ENCODE assay signal across 8 cellular contexts in genomic region chr1:31944205-31945089, GRCh38. TPM values are rescaled to one million over a fixed set of nuclear protein-coding genes. Genes with fewer than 3 reads are reported as not detected.
DNase-seq lines count a peak whose midpoint lies in the region; TF ChIP-seq lines count a peak whose summit lies in the region.

No MANE protein-coding gene starts in this region.

- H4K20me1 ChIP-seq in H9 (ENCODE audit: control insufficient read depth, insufficient read depth, insufficient read length), result no peaks in the 10 kb centered on the region

- no peak overlapping the region for H2BK5ac ChIP-seq in H9 (ENCODE audit: insufficient read length, low read length)

- peaks cover 5% of the 10 kb centered on the region for H3K27me3 Mint-ChIP-seq in H9 (ENCODE audit: low read depth)

- no peak overlapping the region for H3T11ph ChIP-seq in H9 (ENCODE audit: low read length)

- H3K4me3 ChIP-seq in epithelial cell of proximal tubule (ENCODE audit: low read depth, low read length), result peak overlapping the region; percentile 40
- H3K4me3 ChIP-seq in mucosa of rectum (ENCODE audit: low read length in 2 of 2), result peak overlapping the region; percentile 65 to 71

- H2BK12ac ChIP-seq in H9 (ENCODE audit: insufficient read length, low read depth, low read length), result peak overlapping the region; percentile 4

- no peaks in the 10 kb centered on the region for H3K79me1 ChIP-seq in H9 (ENCODE audit: insufficient read depth, low read depth, low read length, poor library complexity, severe bottlenecking)

- H2BK20ac ChIP-seq in H9 (ENCODE audit: low read depth, low read length, poor library complexity, severe bottlenecking), result no peak overlapping the region

- H2BK15ac ChIP-seq in H9 (ENCODE audit: low read depth, low read length), result no peak overlapping the region

- H3K36me3 Mint-ChIP-seq in H9 (ENCODE audit: insufficient read depth in 1 of 3, low read depth in 3 of 3), result no peaks in the 10 kb centered on the region; a peak in 1 of 7 replicates

- H3K4me1 ChIP-seq in H9 (ENCODE audit: insufficient read depth, low read length) (peaks cover 9% of the 10 kb centered on the region; the same call in 1 of the 2 replicates), mucosa of rectum (ENCODE audit: control insufficient read depth in 2 of 2, insufficient read depth in 2 of 2, low read length in 2 of 2) (peaks cover 29 to 30% of the 10 kb centered on the region in 2 donors)

- peak overlapping the region; percentile 73 for H3K4me2 ChIP-seq in H9 (ENCODE audit: insufficient read depth, insufficient read length, low read length)

- no CpG with 5 or more reads among the region's 56 CpGs for WGBS in H9 (ENCODE audit: extremely low coverage, insufficient read length, low lambda C conversion rate)

- peak overlapping the region; percentile 91 for H3K18ac ChIP-seq in H9 (ENCODE audit: insufficient read length, low read depth, low read length)

- no peak overlapping the region for H3K23ac ChIP-seq in H9 (ENCODE audit: insufficient read length, low read depth, low read length)

- no peak overlapping the region for H2BK120ac ChIP-seq in H9 (ENCODE audit: low read depth, low read length, poor library complexity, severe bottlenecking)

- TF ChIP-seq CTCF in H9 (conservative IDR thresholded peaks at IDR 0.05) (no peak), epithelial cell of proximal tubule (conservative IDR thresholded peaks at IDR 0.05; ENCODE audit: low read depth, low read length) (no peak)

- H3K23me2 ChIP-seq in H9 (ENCODE audit: insufficient read length, low read depth, low read length, poor library complexity, severe bottlenecking), result peaks cover 4% of the 10 kb centered on the region

- no peak overlapping the region for H3K56ac ChIP-seq in H9 (ENCODE audit: insufficient read length, low read depth, low read length)

- no peaks in the 10 kb centered on the region for H3K9me3 ChIP-seq in H9 (ENCODE audit: control insufficient read depth, low read depth, low read length)
- no peaks in the 10 kb centered on the region for H3K9me3 ChIP-seq in mucosa of rectum (ENCODE audit: control insufficient read depth in 2 of 2, low read length in 2 of 2)

- H3K4me1 Mint-ChIP-seq in H9, result peaks cover 22 to 25% of the 10 kb centered on the region in 2 experiments

- H2AK5ac ChIP-seq in H9 (ENCODE audit: insufficient read length, low read length), result no peak overlapping the region

- no peak overlapping the region for H4K8ac ChIP-seq in H9 (replicated peaks; ENCODE audit: insufficient read length, low read depth, low read length)

- H3K14ac ChIP-seq in H9 (ENCODE audit: insufficient read depth, low read length), result peak overlapping the region; percentile 92

- H3K27me3 ChIP-seq in H9 (ENCODE audit: insufficient read depth, low read length) (no peaks in the 10 kb centered on the region), mucosa of rectum (ENCODE audit: control insufficient read depth in 2 of 2, insufficient read depth in 2 of 2, low read length in 2 of 2) (no peaks in the 10 kb centered on the region)

- H3K9ac ChIP-seq in H9 (ENCODE audit: extremely low read depth, insufficient read length, low read length) (peak overlapping the region; percentile 50), mucosa of rectum (ENCODE audit: low read depth in 1 of 2, low read length in 2 of 2) (peak overlapping the region; percentile 83 to 88)

- no peaks in the 10 kb centered on the region for H3K79me2 ChIP-seq in H9 (ENCODE audit: insufficient read depth, low read length)

- peak overlapping the region; percentile 63 for H2AFZ ChIP-seq in H9 (ENCODE audit: low read length)

- DNase-seq in ELF-1 (ENCODE audit: low read depth, low spot score) (peak; percentile 99), H9 (peak; percentile 97), NCI-H146 treated with DMSO at 0.1 percent for 48 hours (lab: John Stamatoyannopoulos, UW; ENCODE audit: unreplicated experiment) (peak; percentile 16), epithelial cell of proximal tubule (ENCODE audit: low read depth) (no peak), NCI-H1092 (lab: John Stamatoyannopoulos, UW) (no peak)
- DNase-seq in activated CD8-positive, alpha-beta memory T cell treated with anti-CD3 and anti-CD28 coated beads, Interleukin-2, amount 50 U/mL, for 24 hours (ENCODE audit: extremely low read depth), result peak; percentile 50
- DNase-seq in stimulated activated CD8-positive, alpha-beta memory T cell treated with anti-CD3 and anti-CD28 coated beads, Interleukin-7, amount 100 ng/mL, for 4 hours (ENCODE audit: low read depth in 2 of 2), result peak; percentile 57 to 68

- no peaks in the 10 kb centered on the region for H3K9me3 Mint-ChIP-seq in H9

- H4K91ac ChIP-seq in H9 (ENCODE audit: insufficient read length, low read depth, low read length), result no peak overlapping the region

- H3K27ac Mint-ChIP-seq in H9, result peak overlapping the region; percentile 92 to 97 (median 93)

- no peak overlapping the region for H4K5ac ChIP-seq in H9 (ENCODE audit: insufficient read length, low read depth, low read length)

- no peaks in the 10 kb centered on the region for H3K36me3 ChIP-seq in mucosa of rectum (ENCODE audit: control insufficient read depth in 2 of 2, insufficient read depth in 2 of 2, low read length in 2 of 2)

- peak overlapping the region; percentile 65 to 75 for H3K4me3 Mint-ChIP-seq in H9

- H3K4ac ChIP-seq in H9 (ENCODE audit: low read depth, low read length), result peak overlapping the region; percentile 58; the same call in 1 of the 2 replicates

- H3K27ac ChIP-seq in H9 (ENCODE audit: insufficient read length, low read depth, low read length), result peak overlapping the region; percentile 10
- H3K27ac ChIP-seq in mucosa of rectum (ENCODE audit: low read depth in 2 of 2, low read length in 2 of 2), result peak overlapping the region; percentile 98

RNA-seq across cellular contexts. Expression of gene PTP4A2, which starts 6.3 kb away (rescaled TPM):
- total RNA-seq in H9 (2021) (191 and 192 TPM in 2 replicates), epithelial cell of proximal tubule (160 TPM in 2 replicates)

Comparison
In these comparisons a context has a peak if more than half of its experiments do, and no peak if none do; other contexts are left out.
1. DNase-seq: peak in ELF-1 (single experiment), H9 (single experiment), NCI-H146 treated with DMSO at 0.1 percent for 48 hours (single experiment), activated CD8-positive, alpha-beta memory T cell treated with anti-CD3 and anti-CD28 coated beads, Interleukin-2, amount 50 U/mL, for 24 hours (single experiment) and stimulated activated CD8-positive, alpha-beta memory T cell treated with anti-CD3 and anti-CD28 coated beads, Interleukin-7, amount 100 ng/mL, for 4 hours (2 of 2); none in epithelial cell of proximal tubule (single experiment) and NCI-H1092 (single experiment).